16 cellular contexts compared by ENCODE assay signal in the genomic region with DNA sequence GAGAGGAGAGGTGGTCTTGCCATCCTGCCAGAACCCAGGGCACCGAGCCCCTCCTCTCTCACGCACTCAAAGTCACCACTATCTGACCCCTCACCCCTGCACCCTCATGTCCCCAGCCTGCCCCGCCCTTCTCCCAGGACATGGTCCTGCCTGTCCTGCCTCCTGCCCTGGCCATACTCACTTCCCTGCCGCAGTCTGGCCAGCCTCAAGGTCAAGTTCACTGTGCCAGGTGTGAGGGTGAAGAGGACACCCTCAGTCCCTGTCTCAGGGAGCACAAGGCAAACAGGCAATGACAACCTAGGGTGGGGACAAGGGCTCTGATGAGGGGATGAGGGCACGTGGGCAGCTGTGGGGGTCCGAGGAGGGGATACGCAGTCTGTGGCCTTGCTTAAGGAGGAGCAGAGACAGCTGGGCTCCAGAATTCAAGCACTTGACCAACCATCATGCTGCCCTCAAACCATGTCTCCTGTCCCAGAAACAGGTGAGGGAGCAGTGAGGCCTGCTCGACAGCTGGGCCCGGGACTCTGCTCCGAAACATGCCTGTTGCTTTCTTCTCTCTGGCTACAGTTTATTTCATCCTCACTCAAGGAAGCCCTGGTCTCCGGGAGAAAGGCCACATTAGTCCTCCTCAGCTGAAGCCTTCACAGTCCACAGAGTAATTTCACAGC. TPM values are rescaled to one million over a fixed set of nuclear protein-coding genes. Genes with fewer than 3 reads are reported as not detected.
DNase-seq lines count a peak whose midpoint lies in the region; ATAC-seq and TF ChIP-seq lines count a peak whose summit lies in the region.
"Had no signal": no experiment of that assay in that cellular context is flagged by ENCODE, and none has a peak within 500 bp of the region (broad histone marks: within the 10 kb centered on the region; RNA-seq: fewer than 3 reads in every experiment).

No MANE protein-coding gene starts in this region.

- no peaks in the 10 kb centered on the region for H3K36me3 Mint-ChIP-seq in activated CD4-positive, alpha-beta T cell treated with anti-CD3 and anti-CD28 coated beads, Interleukin-2, amount 10 ng/mL, durations not matched to agents 7 days and 5 days (ENCODE audit: low read depth)
- no peaks in the 10 kb centered on the region for H3K36me3 Mint-ChIP-seq in activated CD4-positive, alpha-beta T cell treated with anti-CD3 and anti-CD28 coated beads, Interleukin-2, amount 10 ng/mL, durations not matched to agents 24 days and 14 days (ENCODE audit: low read depth)
- H3K36me3 Mint-ChIP-seq in CD8-positive, alpha-beta T cell, result no peaks in the 10 kb centered on the region
- H3K36me3 Mint-ChIP-seq: activated naive CD4-positive, alpha-beta T cell treated with anti-CD3 and anti-CD28 coated beads, Interleukin-2, amount 50 U/mL, for 24 hours had no signal

- peaks cover 12% of the 10 kb centered on the region for H3K27me3 Mint-ChIP-seq in activated CD4-positive, alpha-beta T cell treated with anti-CD3 and anti-CD28 coated beads, Interleukin-2, amount 10 ng/mL, durations not matched to agents 7 days and 5 days
- peaks cover 22% of the 10 kb centered on the region for H3K27me3 Mint-ChIP-seq in activated CD4-positive, alpha-beta T cell treated with anti-CD3 and anti-CD28 coated beads, Interleukin-2, amount 10 ng/mL, durations not matched to agents 24 days and 14 days
- H3K27me3 Mint-ChIP-seq in CD8-positive, alpha-beta T cell (ENCODE audit: low read depth), result peaks cover 6% of the 10 kb centered on the region

- DNase-seq in activated CD4-positive, alpha-beta T cell treated with anti-CD3 and anti-CD28 coated beads, Interleukin-2, amount 10 ng/mL, durations not matched to agents 7 days and 5 days, result no peak
- no peak for DNase-seq in activated CD4-positive, alpha-beta T cell treated with anti-CD3 and anti-CD28 coated beads, Interleukin-2, amount 10 ng/mL, durations not matched to agents 24 days and 14 days
- peak; percentile 28 for DNase-seq in LHCN-M2 (ENCODE audit: low read depth)
- peak; percentile 51 for DNase-seq in islet precursor cell
- DNase-seq in sciatic nerve (ENCODE audit: low spot score), result peak; percentile 51
- no peak for DNase-seq in CD8-positive, alpha-beta T cell
- no peak for DNase-seq in GM10266 (ENCODE audit: extremely low spot score)
- DNase-seq: MG63, retina, Right ventricle myocardium superior had no signal

- POLR2A ChIA-PET in activated CD4-positive, alpha-beta T cell treated with anti-CD3 and anti-CD28 coated beads, Interleukin-2, amount 10 ng/mL, durations not matched to agents 7 days and 5 days (lab: Charles Lee), result no interaction called here
- POLR2A ChIA-PET in CD8-positive, alpha-beta T cell (lab: Charles Lee), result interaction anchor here (0.6 kb wide), 1 partner anchor 13 kb away, joined by 5 read pairs; no protein-coding TSS in a partner anchor

- no peaks in the 10 kb centered on the region for H3K9me3 ChIP-seq in CD8-positive, alpha-beta T cell (ENCODE audit: low read length)
- H3K9me3 ChIP-seq: breast epithelium, esophagus muscularis mucosa, MG63 had no signal

- H3K4me3 Mint-ChIP-seq in activated CD4-positive, alpha-beta T cell treated with anti-CD3 and anti-CD28 coated beads, Interleukin-2, amount 10 ng/mL, durations not matched to agents 7 days and 5 days, result no peak overlapping the region
- no peak overlapping the region for H3K4me3 Mint-ChIP-seq in activated CD4-positive, alpha-beta T cell treated with anti-CD3 and anti-CD28 coated beads, Interleukin-2, amount 10 ng/mL, durations not matched to agents 24 days and 14 days
- no peak overlapping the region for H3K4me3 Mint-ChIP-seq in CD8-positive, alpha-beta T cell
- H3K4me3 Mint-ChIP-seq: activated naive CD4-positive, alpha-beta T cell treated with anti-CD3 and anti-CD28 coated beads, Interleukin-2, amount 50 U/mL, for 24 hours; stimulated activated naive CD8-positive, alpha-beta T cell treated with anti-CD3 and anti-CD28 coated beads, Interleukin-15, Interleukin-2, amounts not matched to agents 100 ng/mL and 50 ng/mL, for 24 hours had no signal

- H3K9me3 Mint-ChIP-seq in activated CD4-positive, alpha-beta T cell treated with anti-CD3 and anti-CD28 coated beads, Interleukin-2, amount 10 ng/mL, durations not matched to agents 7 days and 5 days, result no peaks in the 10 kb centered on the region
- H3K9me3 Mint-ChIP-seq in activated CD4-positive, alpha-beta T cell treated with anti-CD3 and anti-CD28 coated beads, Interleukin-2, amount 10 ng/mL, durations not matched to agents 24 days and 14 days, result no peaks in the 10 kb centered on the region
- no peaks in the 10 kb centered on the region for H3K9me3 Mint-ChIP-seq in CD8-positive, alpha-beta T cell
- H3K9me3 Mint-ChIP-seq: activated naive CD4-positive, alpha-beta T cell treated with anti-CD3 and anti-CD28 coated beads, Interleukin-2, amount 50 U/mL, for 24 hours; stimulated activated naive CD8-positive, alpha-beta T cell treated with anti-CD3 and anti-CD28 coated beads, Interleukin-15, Interleukin-2, amounts not matched to agents 100 ng/mL and 50 ng/mL, for 24 hours had no signal

- CTCF ChIA-PET in activated CD4-positive, alpha-beta T cell treated with anti-CD3 and anti-CD28 coated beads, Interleukin-2, amount 10 ng/mL, durations not matched to agents 7 days and 5 days (lab: Charles Lee), result interaction anchor here (0.6 kb wide), 1 partner anchor 32 kb away, joined by 4 read pairs; no protein-coding TSS in a partner anchor
- CTCF ChIA-PET in CD8-positive, alpha-beta T cell (lab: Charles Lee), result interaction anchor here (0.7 to 2.3 kb wide), 4 partner anchors 8 to 298 kb away, joined by 3 to 6 read pairs (median 4); no protein-coding TSS in a partner anchor

- peaks cover 7% of the 10 kb centered on the region for H3K4me1 ChIP-seq in CD8-positive, alpha-beta T cell (ENCODE audit: insufficient read depth, low read length)
- H3K4me1 ChIP-seq: breast epithelium had no signal

- H3K27ac ChIP-seq in CD8-positive, alpha-beta T cell (ENCODE audit: low read depth, low read length), result no peak overlapping the region
- H3K27ac ChIP-seq: breast epithelium, dorsolateral prefrontal cortex, esophagus muscularis mucosa had no signal

- intact Hi-C loops in activated CD4-positive, alpha-beta T cell treated with anti-CD3 and anti-CD28 coated beads, Interleukin-2, amount 10 ng/mL, durations not matched to agents 24 days and 14 days (cut with micrococcal nuclease), result no loop called here
- intact Hi-C loops in sciatic nerve (cut with DNase I), result no loop called here
- intact Hi-C loops in CD8-positive, alpha-beta T cell (cut with DNase I, micrococcal nuclease), result loop anchor here in 1 of 2 experiments (5.0 kb wide), 2 partner anchors 34 to 36 kb away; partner anchors contain the start of gene PDGFB

- H3K27me3 ChIP-seq in CD8-positive, alpha-beta T cell (ENCODE audit: insufficient read depth, low read length), result no peaks in the 10 kb centered on the region
- H3K27me3 ChIP-seq: breast epithelium, dorsolateral prefrontal cortex, MG63 had no signal

- no peak for ATAC-seq in sciatic nerve
- ATAC-seq in CD8-positive, alpha-beta T cell, result no peak
- no peak for ATAC-seq in HG03139 (IDR thresholded peaks at IDR 0.05; ENCODE audit: unreplicated experiment)

- no peak for TF ChIP-seq CTCF in CD8-positive, alpha-beta T cell (IDR thresholded peaks at IDR 0.05)
- no peak for TF ChIP-seq CTCF in GM10266 (IDR thresholded peaks at IDR 0.05; ENCODE audit: control insufficient read depth, insufficient read depth, low read depth, missing control alignments)

- H3K4me3 ChIP-seq in CD8-positive, alpha-beta T cell (ENCODE audit: low read depth, low read length), result no peak overlapping the region
- H3K4me3 ChIP-seq: breast epithelium, dorsolateral prefrontal cortex, esophagus muscularis mucosa, MG63 had no signal

- peaks cover 20% of the 10 kb centered on the region for H3K4me1 Mint-ChIP-seq in activated CD4-positive, alpha-beta T cell treated with anti-CD3 and anti-CD28 coated beads, Interleukin-2, amount 10 ng/mL, durations not matched to agents 7 days and 5 days
- H3K4me1 Mint-ChIP-seq in activated CD4-positive, alpha-beta T cell treated with anti-CD3 and anti-CD28 coated beads, Interleukin-2, amount 10 ng/mL, durations not matched to agents 24 days and 14 days, result peaks cover 8% of the 10 kb centered on the region
- peaks cover 21% of the 10 kb centered on the region for H3K4me1 Mint-ChIP-seq in CD8-positive, alpha-beta T cell (ENCODE audit: low read depth)

- H3K36me3 ChIP-seq in CD8-positive, alpha-beta T cell (ENCODE audit: insufficient read depth, low read length), result no peaks in the 10 kb centered on the region
- H3K36me3 ChIP-seq: breast epithelium, MG63 had no signal

- peak overlapping the region; percentile 73 for H3K27ac Mint-ChIP-seq in activated CD4-positive, alpha-beta T cell treated with anti-CD3 and anti-CD28 coated beads, Interleukin-2, amount 10 ng/mL, durations not matched to agents 7 days and 5 days
- H3K27ac Mint-ChIP-seq in activated CD4-positive, alpha-beta T cell treated with anti-CD3 and anti-CD28 coated beads, Interleukin-2, amount 10 ng/mL, durations not matched to agents 24 days and 14 days, result no peak overlapping the region
- no peak overlapping the region for H3K27ac Mint-ChIP-seq in CD8-positive, alpha-beta T cell
- H3K27ac Mint-ChIP-seq: activated naive CD4-positive, alpha-beta T cell treated with anti-CD3 and anti-CD28 coated beads, Interleukin-2, amount 50 U/mL, for 24 hours; stimulated activated naive CD8-positive, alpha-beta T cell treated with anti-CD3 and anti-CD28 coated beads, Interleukin-15, Interleukin-2, amounts not matched to agents 100 ng/mL and 50 ng/mL, for 24 hours had no signal

RNA-seq across cellular contexts. Expression of gene PDGFB, which starts 36.6 kb away (rescaled TPM):
- 1 to 10 TPM in 1 of 2 experiments, under 1 TPM in 1; 0.89 to 1.1 TPM for total RNA-seq in activated CD4-positive, alpha-beta T cell treated with anti-CD3 and anti-CD28 coated beads, Interleukin-2, amount 10 ng/mL, durations not matched to agents 7 days and 5 days
- 2.2 and 2.3 TPM in 2 replicates for total RNA-seq in activated CD4-positive, alpha-beta T cell treated with anti-CD3 and anti-CD28 coated beads, Interleukin-2, amount 10 ng/mL, durations not matched to agents 24 days and 14 days
- 1.2 and 4.1 TPM in 2 replicates for total RNA-seq in LHCN-M2 (2014; rRNA removed)
- 2.8 TPM for polyA plus RNA-seq in LHCN-M2 (2012)
- 24.2 TPM for total RNA-seq in sciatic nerve
- total RNA-seq in CD8-positive, alpha-beta T cell, result 1 to 10 TPM; 1.8 to 2.4 TPM

RNA-seq across cellular contexts. Expression of gene CBX7, which starts 55.7 kb away (rescaled TPM):
- total RNA-seq in activated CD4-positive, alpha-beta T cell treated with anti-CD3 and anti-CD28 coated beads, Interleukin-2, amount 10 ng/mL, durations not matched to agents 7 days and 5 days, result 10 to 100 TPM; 14.9 to 16.0 TPM
- 10.8 and 11.6 TPM in 2 replicates for total RNA-seq in activated CD4-positive, alpha-beta T cell treated with anti-CD3 and anti-CD28 coated beads, Interleukin-2, amount 10 ng/mL, durations not matched to agents 24 days and 14 days
- 1.3 and 3.3 TPM in 2 replicates for total RNA-seq in LHCN-M2 (2014; rRNA removed)
- 3.7 TPM for polyA plus RNA-seq in LHCN-M2 (2012)
- total RNA-seq in sciatic nerve, result 115 TPM
- total RNA-seq in CD8-positive, alpha-beta T cell, result 10 to 100 TPM; 34.2 to 37.2 TPM

Comparison
In these comparisons a context has a peak if more than half of its experiments do, and no peak if none do; other contexts are left out.
1. DNase-seq: peak in LHCN-M2 (single experiment), islet precursor cell (single experiment) and sciatic nerve (single experiment); none in activated CD4-positive, alpha-beta T cell treated with anti-CD3 and anti-CD28 coated beads, Interleukin-2, amount 10 ng/mL, durations not matched to agents 7 days and 5 days (single experiment), activated CD4-positive, alpha-beta T cell treated with anti-CD3 and anti-CD28 coated beads, Interleukin-2, amount 10 ng/mL, durations not matched to agents 24 days and 14 days (single experiment), CD8-positive, alpha-beta T cell (0 of 7) and GM10266 (single experiment).